ENCODE assay signal across 25 cellular contexts in the genomic region with DNA sequence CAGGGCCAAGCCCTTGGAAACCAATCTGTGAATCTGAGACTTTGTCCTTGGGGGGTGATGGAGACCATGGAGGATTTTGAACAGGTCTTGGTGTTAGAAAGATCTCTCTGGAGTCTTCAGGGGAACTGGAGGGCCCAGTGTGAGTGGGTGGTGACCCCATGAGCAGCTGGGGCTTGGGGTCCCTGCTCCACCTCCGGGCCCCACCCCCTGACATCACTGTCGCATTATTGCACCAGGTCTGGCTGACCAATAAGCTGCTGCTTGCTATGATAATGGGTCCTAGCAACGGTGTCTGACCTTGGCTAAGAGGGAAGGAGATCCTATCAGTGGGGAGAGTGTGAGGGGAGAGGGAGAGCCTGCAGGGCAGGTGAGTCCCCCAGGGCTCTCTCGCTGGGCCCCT. TPM values are rescaled to one million over a fixed set of nuclear protein-coding genes. Genes with fewer than 3 reads are reported as not detected.
"Had no signal": no experiment of that assay in that cellular context is flagged by ENCODE, and none has a peak within 500 bp of the region (broad histone marks: within the 10 kb centered on the region; RNA-seq: fewer than 3 reads in every experiment).

A gene with protein sequence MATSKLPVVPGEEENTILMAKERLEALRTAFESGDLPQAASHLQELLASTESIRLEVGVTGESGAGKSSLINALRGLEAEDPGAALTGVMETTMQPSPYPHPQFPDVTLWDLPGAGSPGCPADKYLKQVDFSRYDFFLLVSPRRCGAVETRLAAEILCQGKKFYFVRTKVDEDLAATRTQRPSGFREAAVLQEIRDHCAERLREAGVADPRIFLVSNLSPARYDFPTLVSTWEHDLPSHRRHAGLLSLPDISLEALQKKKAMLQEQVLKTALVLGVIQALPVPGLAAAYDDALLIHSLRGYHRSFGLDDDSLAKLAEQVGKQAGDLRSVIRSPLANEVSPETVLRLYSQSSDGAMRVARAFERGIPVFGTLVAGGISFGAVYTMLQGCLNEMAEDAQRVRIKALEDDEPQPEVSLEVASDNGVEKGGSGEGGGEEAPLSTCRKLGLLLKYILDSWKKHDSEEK (plus strand): TSS at position 301 of the 400 bp plus-strand sequence. CDS start 2,483 bp downstream, outside the sequence.

- H3K9me3 Mint-ChIP-seq: activated CD8-positive, alpha-beta T cell treated with anti-CD3 and anti-CD28 coated beads for 36 hours; activated naive CD8-positive, alpha-beta T cell treated with anti-CD3 and anti-CD28 coated beads, Interleukin-2, amount 10 ng/mL, durations not matched to agents 7 days and 5 days; activated T-cell treated with anti-CD3 and anti-CD28 coated beads, Interleukin-2, amount 50 U/mL, for 72 hours had no signal

- H3K36me3 Mint-ChIP-seq: activated naive CD8-positive, alpha-beta T cell treated with anti-CD3 and anti-CD28 coated beads, Interleukin-2, amount 10 ng/mL, durations not matched to agents 7 days and 5 days had no signal

- H3K4me3 ChIP-seq: breast epithelium, SJSA1 had no signal

- ATAC-seq: activated CD4-positive, CD25-positive, alpha-beta regulatory T cell treated with anti-CD3 and anti-CD28 coated beads, Interleukin-2, amount 50 U/mL, for 24 hours; activated CD8-positive, alpha-beta T cell treated with anti-CD3 and anti-CD28 coated beads for 36 hours; activated T-cell treated with anti-CD3 and anti-CD28 coated beads, Interleukin-2, amount 50 U/mL, for 72 hours; PC-3; SK-N-SH treated with all-trans-retinoic acid at 6 μM for 48 hours had no signal

- H3K9me3 ChIP-seq: breast epithelium, SJSA1 had no signal

- DNase-seq: activated CD4-positive, alpha-beta T cell treated with anti-CD3 and anti-CD28 coated beads for 4 hours; activated CD8-positive, alpha-beta memory T cell treated with anti-CD3 and anti-CD28 coated beads, Interleukin-2, amount 50 U/mL, for 4 hours; activated CD8-positive, alpha-beta T cell treated with anti-CD3 and anti-CD28 coated beads for 36 hours; activated naive CD4-positive, alpha-beta T cell treated with anti-CD3 and anti-CD28 coated beads, Interleukin-2, amount 50 U/mL, for 16 hours; activated naive CD8-positive, alpha-beta T cell treated with anti-CD3 and anti-CD28 coated beads, Interleukin-2, amount 10 ng/mL, durations not matched to agents 7 days and 5 days; activated T-cell treated with anti-CD3 and anti-CD28 coated beads, Interleukin-2, amount 50 U/mL, for 72 hours; aorta; Kasumi-1; KBM-7; NCI-H1105 treated with DMSO at 0.1 percent for 48 hours; NCI-H1436 treated with DMSO at 0.1 percent for 48 hours; NCI-H187; NCI-H2081; NCI-H510A treated with DMSO at 0.1 percent for 48 hours; NCI-H69; NK-92 treated with Interleukin-12 subunit alpha and Interleukin-12 subunit beta, amount 100 ng/mL, for 24 hours; PC-3; SHP77; SW 1271 had no signal

- H3K27ac Mint-ChIP-seq: activated CD8-positive, alpha-beta T cell treated with anti-CD3 and anti-CD28 coated beads for 36 hours; activated naive CD8-positive, alpha-beta T cell treated with anti-CD3 and anti-CD28 coated beads, Interleukin-2, amount 10 ng/mL, durations not matched to agents 7 days and 5 days; activated T-cell treated with anti-CD3 and anti-CD28 coated beads, Interleukin-2, amount 50 U/mL, for 72 hours had no signal

- H3K4me1 Mint-ChIP-seq: activated naive CD8-positive, alpha-beta T cell treated with anti-CD3 and anti-CD28 coated beads, Interleukin-2, amount 10 ng/mL, durations not matched to agents 7 days and 5 days had no signal

- H3K27ac ChIP-seq: breast epithelium, SJSA1 had no signal

- H3K4me3 Mint-ChIP-seq: activated CD8-positive, alpha-beta T cell treated with anti-CD3 and anti-CD28 coated beads for 36 hours; activated naive CD8-positive, alpha-beta T cell treated with anti-CD3 and anti-CD28 coated beads, Interleukin-2, amount 10 ng/mL, durations not matched to agents 7 days and 5 days; activated T-cell treated with anti-CD3 and anti-CD28 coated beads, Interleukin-2, amount 50 U/mL, for 72 hours had no signal

- H3K36me3 ChIP-seq: breast epithelium, SJSA1 had no signal

- H3K27me3 ChIP-seq: breast epithelium, SJSA1 had no signal

- FAIRE-seq: RCC 7860 had no signal

- H3K4me1 ChIP-seq: breast epithelium had no signal

RNA-seq across cellular contexts. Expression of the gene that starts here (rescaled TPM):
- total RNA-seq: activated CD8-positive, alpha-beta T cell treated with anti-CD3 and anti-CD28 coated beads for 36 hours; activated naive CD8-positive, alpha-beta T cell treated with anti-CD3 and anti-CD28 coated beads, Interleukin-2, amount 10 ng/mL, durations not matched to agents 7 days and 5 days; activated T-cell treated with anti-CD3 and anti-CD28 coated beads, Interleukin-2, amount 50 U/mL, for 72 hours; aorta; breast epithelium; PC-3; SJSA1; T-helper 1 cell treated with Interleukin-12 subunit alpha and Interleukin-12 subunit beta and Interleukin-4 antibody, amounts not matched to agents 30 ng/mL and 1 ng/mL, for 36 hours had no signal
- polyA plus RNA-seq: aorta had no signal
